Comparison of ENCODE assay signal across 1 cellular context in the genomic region with DNA sequence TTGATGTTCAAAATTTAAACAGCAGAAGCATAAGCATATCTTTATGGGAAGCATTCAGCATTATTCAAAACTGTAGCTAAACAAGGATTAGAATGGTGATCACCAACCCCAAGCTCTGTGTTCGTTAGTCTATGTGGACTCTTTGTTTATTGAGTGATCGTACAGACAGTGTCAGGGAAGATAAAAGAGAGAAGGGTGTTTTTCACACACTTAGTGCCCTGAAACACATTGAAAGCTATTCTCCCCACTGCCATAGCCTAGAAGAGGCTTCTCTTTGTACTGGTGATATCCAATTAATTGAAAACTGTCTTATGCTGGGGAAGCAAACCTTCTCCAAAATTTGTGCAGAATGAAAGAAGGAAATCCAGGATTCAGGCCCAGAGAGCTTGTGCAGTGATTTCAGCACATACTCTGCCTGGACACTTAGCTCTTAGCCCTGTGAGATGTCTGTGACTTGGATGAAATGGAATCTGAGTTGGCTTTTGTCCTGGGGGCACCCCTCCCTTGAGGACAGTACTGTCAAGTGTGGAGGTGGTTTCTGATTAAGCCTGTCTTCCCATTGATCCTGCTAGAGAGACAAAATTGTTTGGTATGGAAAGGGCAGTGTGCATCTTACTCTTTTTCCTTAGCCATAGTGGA.
TF ChIP-seq lines count a peak whose summit lies in the region.

No MANE protein-coding gene starts in this region.

TF ChIP-seq in SK-N-SH, 30 proteins besides CTCF, POLR2A, EP300 and RAD21 (continued from another document):
- TF ChIP-seq EZH2phosphoT487 (IDR thresholded peaks at IDR 0.05; ENCODE audit: borderline replicate concordance, low read depth) (no peak), RXRA (IDR thresholded peaks at IDR 0.05; ENCODE audit: borderline replicate concordance, low read depth) (no peak), FOSL2 (IDR thresholded peaks at IDR 0.05; ENCODE audit: borderline replicate concordance, low read depth) (no peak), FOXM1 (IDR thresholded peaks at IDR 0.05; ENCODE audit: low read depth) (no peak), NFIC (IDR thresholded peaks at IDR 0.05; ENCODE audit: borderline replicate concordance) (no peak), TCF12 (IDR thresholded peaks at IDR 0.05) (no peak), TEAD4 (IDR thresholded peaks at IDR 0.05; ENCODE audit: borderline replicate concordance, insufficient read depth) (no peak), TAF1 (IDR thresholded peaks at IDR 0.05; ENCODE audit: borderline replicate concordance, low read depth, low read length) (no peak)
- TF ChIP-seq, protein P1, sequence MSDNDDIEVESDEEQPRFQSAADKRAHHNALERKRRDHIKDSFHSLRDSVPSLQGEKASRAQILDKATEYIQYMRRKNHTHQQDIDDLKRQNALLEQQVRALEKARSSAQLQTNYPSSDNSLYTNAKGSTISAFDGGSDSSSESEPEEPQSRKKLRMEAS (IDR thresholded peaks at IDR 0.05; ENCODE audit: low read depth), result no peak
- TF ChIP-seq, protein P2, sequence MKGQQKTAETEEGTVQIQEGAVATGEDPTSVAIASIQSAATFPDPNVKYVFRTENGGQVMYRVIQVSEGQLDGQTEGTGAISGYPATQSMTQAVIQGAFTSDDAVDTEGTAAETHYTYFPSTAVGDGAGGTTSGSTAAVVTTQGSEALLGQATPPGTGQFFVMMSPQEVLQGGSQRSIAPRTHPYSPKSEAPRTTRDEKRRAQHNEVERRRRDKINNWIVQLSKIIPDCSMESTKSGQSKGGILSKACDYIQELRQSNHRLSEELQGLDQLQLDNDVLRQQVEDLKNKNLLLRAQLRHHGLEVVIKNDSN (IDR thresholded peaks at IDR 0.05; ENCODE audit: borderline replicate concordance, low read depth), result no peak
